Comparison of ENCODE assay signal across 21 cellular contexts in genomic region chr14:87045241-87045640, GRCh38.
A peak's percentile ranks its signal among the peaks of the same experiment; 100 is the strongest.
DNase-seq lines count a peak whose midpoint lies in the region; ATAC-seq, FAIRE-seq and TF ChIP-seq lines count a peak whose summit lies in the region.
"Had no signal": no experiment of that assay in that cellular context is flagged by ENCODE, and none has a peak within 500 bp of the region (broad histone marks: within the 10 kb centered on the region; RNA-seq: fewer than 3 reads in every experiment).

No MANE protein-coding gene starts in this region.

- no peaks in the 10 kb centered on the region for H3K9me2 ChIP-seq in GM23338 (ENCODE audit: insufficient read depth)

- H2BK5ac ChIP-seq in mesenchymal stem cell (ENCODE audit: low read depth, low read length, poor library complexity, severe bottlenecking) = no peak overlapping the region

- H3K79me1 ChIP-seq in mesenchymal stem cell (replicated peaks; ENCODE audit: low read length, poor library complexity, severe bottlenecking) = no peaks in the 10 kb centered on the region

- H2BK120ac ChIP-seq in mesenchymal stem cell (ENCODE audit: low read depth, low read length) = no peak overlapping the region

- no peak for ATAC-seq in GM23338
- ATAC-seq in GM18498 (IDR thresholded peaks at IDR 0.05; ENCODE audit: unreplicated experiment) = no peak
- no peak for ATAC-seq in HG02678 (IDR thresholded peaks at IDR 0.05; ENCODE audit: unreplicated experiment)
- ATAC-seq: GM12878 had no signal

- peak overlapping the region; percentile 67; the same call in 1 of the 2 replicates for H2AFZ ChIP-seq in GM23338
- no peak overlapping the region for H2AFZ ChIP-seq in mesenchymal stem cell (ENCODE audit: low read depth, low read length)
- H2AFZ ChIP-seq: GM23248 had no signal

- no peak overlapping the region for H3K14ac ChIP-seq in mesenchymal stem cell (ENCODE audit: low read length in 2 of 2)

- H3K4me2 ChIP-seq in GM23338 (no peak overlapping the region), mesenchymal stem cell (ENCODE audit: low read length, poor library complexity, severe bottlenecking) (no peak overlapping the region)

- no peak overlapping the region for H3K18ac ChIP-seq in mesenchymal stem cell (ENCODE audit: low read depth in 1 of 2, low read length in 2 of 2)

- H4K8ac ChIP-seq in mesenchymal stem cell (ENCODE audit: low read length) = no peak overlapping the region

- H4K20me1 ChIP-seq in GM23338 (replicated peaks; ENCODE audit: insufficient read depth) = no peaks in the 10 kb centered on the region

- H3K4me1 ChIP-seq in GM23338 (ENCODE audit: insufficient read depth) (no peaks in the 10 kb centered on the region), mesenchymal stem cell (ENCODE audit: control insufficient read depth, insufficient read depth, low read depth, low read length) (no peaks in the 10 kb centered on the region)
- H3K4me1 ChIP-seq: BE2C had no signal

- no peak overlapping the region for H2AK5ac ChIP-seq in mesenchymal stem cell (ENCODE audit: low read length, severe bottlenecking)

- peaks cover 3% of the 10 kb centered on the region; the same call in 1 of the 3 replicates for H3K4me1 Mint-ChIP-seq in GM23338
- H3K4me1 Mint-ChIP-seq: CD4-positive, CD25-positive, alpha-beta regulatory T cell; CD8-positive, alpha-beta memory T cell had no signal

- no peaks in the 10 kb centered on the region for H3K9me3 ChIP-seq in mesenchymal stem cell (ENCODE audit: control insufficient read depth, low read length)
- H3K9me3 ChIP-seq: BE2C had no signal

- H3K36me3 ChIP-seq in GM23338 (ENCODE audit: insufficient read depth) (no peaks in the 10 kb centered on the region), mesenchymal stem cell (ENCODE audit: control insufficient read depth in 1 of 2, insufficient read depth in 2 of 2, low read depth in 1 of 2, low read length in 2 of 2) (no peaks in the 10 kb centered on the region)
- H3K36me3 ChIP-seq: BE2C had no signal

- H3K23ac ChIP-seq in mesenchymal stem cell (ENCODE audit: low read length in 2 of 2) = no peak overlapping the region

- no peak overlapping the region for H3K27ac ChIP-seq in GM23338 (ENCODE audit: low read depth)
- peak overlapping the region; percentile 47 for H3K27ac ChIP-seq in mesenchymal stem cell (ENCODE audit: low read length, poor library complexity, severe bottlenecking)
- H3K27ac ChIP-seq: GM23248 had no signal

- peak; percentile 35 for FAIRE-seq in endometrium (lab: Jason Lieb, UNC)
- FAIRE-seq: GM12878, GM19239, H54 had no signal

- DNase-seq in GM23338 (ENCODE audit: low spot score) (no peak), mesenchymal stem cell (no peak), pons (ENCODE audit: low spot score) (peak; percentile 23), head of caudate nucleus (no peak)
- DNase-seq: BE2C; C1 segment of cervical spinal cord; CD4-positive, CD25-positive, alpha-beta regulatory T cell; CD8-positive, alpha-beta memory T cell; COR-L47; DMS 273 treated with DMSO at 0.1 percent for 48 hours; DMS53; DND-41; EL; GM23248; HCEC 1CT had no signal

- no peak overlapping the region for H3K4ac ChIP-seq in mesenchymal stem cell (ENCODE audit: low read depth in 1 of 2, low read length in 2 of 2)

- no peak overlapping the region for H3K4me3 ChIP-seq in GM23338
- H3K4me3 ChIP-seq in mesenchymal stem cell (ENCODE audit: insufficient read depth in 1 of 2, low read depth in 1 of 2, low read length in 2 of 2) = peak overlapping the region in 1 of 2 experiments; percentile 38
- H3K4me3 ChIP-seq: GM12878, GM23248 had no signal

- H3K79me2 ChIP-seq in GM23338 (replicated peaks; ENCODE audit: insufficient read depth) = no peaks in the 10 kb centered on the region

- H3K36me3 Mint-ChIP-seq in GM23338 (ENCODE audit: low read depth) = no peaks in the 10 kb centered on the region
- H3K36me3 Mint-ChIP-seq: CD4-positive, CD25-positive, alpha-beta regulatory T cell; CD8-positive, alpha-beta memory T cell had no signal

- H3K4me3 Mint-ChIP-seq in GM23338 = no peak overlapping the region
- H3K4me3 Mint-ChIP-seq: CD4-positive, CD25-positive, alpha-beta regulatory T cell; CD8-positive, alpha-beta memory T cell had no signal

- WGBS in mesenchymal stem cell = 93% methylated on average over 3 of the region's 3 CpGs

- peak overlapping the region; percentile 73 for H3K9ac ChIP-seq in mesenchymal stem cell (ENCODE audit: low read length)
- H3K9ac ChIP-seq: GM23248 had no signal

- H2BK15ac ChIP-seq in mesenchymal stem cell (ENCODE audit: low read depth, poor library complexity, severe bottlenecking) = no peak overlapping the region

- H3F3A ChIP-seq in GM23338 (replicated peaks; ENCODE audit: low read depth) = no peaks in the 10 kb centered on the region

- no peak overlapping the region for H2BK12ac ChIP-seq in mesenchymal stem cell (ENCODE audit: low read length in 2 of 2)

- no peak overlapping the region for H4K91ac ChIP-seq in mesenchymal stem cell (ENCODE audit: low read length)

- H3K27me3 Mint-ChIP-seq in GM23338 (ENCODE audit: insufficient read depth, low read depth, poor library complexity) = peaks cover 1% of the 10 kb centered on the region
- H3K27me3 Mint-ChIP-seq: CD4-positive, CD25-positive, alpha-beta regulatory T cell; CD8-positive, alpha-beta memory T cell had no signal

- H3K27me3 ChIP-seq in GM23338 (ENCODE audit: insufficient read depth) (no peaks in the 10 kb centered on the region), mesenchymal stem cell (ENCODE audit: control insufficient read depth in 1 of 2, insufficient read depth in 1 of 2, low read length in 2 of 2) (no peaks in the 10 kb centered on the region)
- H3K27me3 ChIP-seq: BE2C had no signal

- no peak overlapping the region for H3K27ac Mint-ChIP-seq in GM23338
- H3K27ac Mint-ChIP-seq: CD4-positive, CD25-positive, alpha-beta regulatory T cell; CD8-positive, alpha-beta memory T cell had no signal

- intact Hi-C loops in head of caudate nucleus (cut with DNase I) = no loop called here

- no peaks in the 10 kb centered on the region for H3K9me3 Mint-ChIP-seq in GM23338

- no peak for TF ChIP-seq CTCF in GM23338 (conservative IDR thresholded peaks at IDR 0.05; ENCODE audit: low read depth in 2 of 2)

TF ChIP-seq in GM23338, 12 proteins besides CTCF, POLR2A, EP300 and RAD21:
- TF ChIP-seq ZNF331 (CRISPR knock-in tag; IDR thresholded peaks at IDR 0.05; ENCODE audit: low read depth) (no peak), ZNF114 (CRISPR knock-in tag; IDR thresholded peaks at IDR 0.05) (no peak), EZH2 (IDR thresholded peaks at IDR 0.05; ENCODE audit: low read depth, unreplicated experiment) (no peak), EZH2phosphoT487 (IDR thresholded peaks at IDR 0.05; ENCODE audit: unreplicated experiment) (no peak), STAT1 (IDR thresholded peaks at IDR 0.05; ENCODE audit: unreplicated experiment) (no peak), JUNB (IDR thresholded peaks at IDR 0.05; ENCODE audit: unreplicated experiment) (no peak), ETS1 (IDR thresholded peaks at IDR 0.05) (no peak), REST (IDR thresholded peaks at IDR 0.05; ENCODE audit: unreplicated experiment) (no peak), NANOG (IDR thresholded peaks at IDR 0.05; ENCODE audit: borderline replicate concordance) (no peak), CREB1 (CRISPR knock-in tag; IDR thresholded peaks at IDR 0.05; ENCODE audit: low read depth) (no peak), POLR2AphosphoS5 (IDR thresholded peaks at IDR 0.05; ENCODE audit: low read depth) (no peak)
